ENCODE assay signal across 1 cellular context in the genomic region with DNA sequence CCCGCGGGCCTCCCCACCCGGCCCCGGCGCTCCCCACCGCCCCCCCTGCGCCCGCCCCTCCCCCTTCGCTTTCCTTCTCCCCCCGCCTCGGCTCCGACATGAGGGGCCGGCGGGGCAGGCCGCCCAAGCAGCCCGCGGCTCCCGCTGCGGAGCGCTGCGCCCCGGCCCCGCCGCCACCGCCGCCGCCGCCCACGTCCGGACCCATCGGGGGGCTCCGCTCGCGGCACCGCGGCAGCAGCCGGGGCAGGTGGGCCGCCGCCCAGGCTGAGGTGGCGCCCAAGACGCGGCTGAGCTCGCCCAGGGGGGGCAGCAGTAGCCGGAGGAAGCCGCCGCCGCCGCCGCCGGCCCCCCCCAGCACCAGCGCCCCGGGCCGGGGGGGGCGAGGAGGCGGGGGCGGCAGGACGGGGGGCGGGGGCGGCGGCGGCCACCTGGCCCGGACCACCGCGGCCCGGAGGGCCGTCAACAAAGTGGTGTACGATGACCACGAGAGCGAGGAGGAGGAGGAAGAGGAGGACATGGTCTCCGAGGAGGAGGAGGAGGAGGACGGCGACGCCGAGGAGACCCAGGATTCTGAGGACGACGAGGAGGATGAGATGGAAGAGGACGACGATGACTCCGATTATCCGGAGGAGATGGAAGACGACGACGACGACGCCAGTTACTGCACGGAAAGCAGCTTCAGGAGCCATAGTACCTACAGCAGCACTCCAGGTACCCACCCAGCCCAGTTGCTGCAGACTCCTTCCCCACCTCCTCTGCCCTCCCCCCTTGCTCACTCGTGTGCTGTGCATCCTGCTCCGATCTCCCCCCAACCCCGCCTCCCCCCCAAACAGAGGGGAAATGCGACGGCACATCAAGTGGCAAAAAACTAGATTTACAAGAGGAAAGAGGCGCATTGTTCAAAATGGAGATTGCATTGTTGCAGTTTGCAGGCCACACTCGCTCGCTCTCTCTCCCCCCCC.
TF ChIP-seq lines count a peak whose summit lies in the region.

No MANE protein-coding gene starts in this region.

TF ChIP-seq in GM12878, 131 proteins besides CTCF, POLR2A, EP300 and RAD21 (continued from another document):
- TF ChIP-seq MTA2 (IDR thresholded peaks at IDR 0.05; ENCODE audit: low read depth) (0 out of 2 replicates have a peak, but pooled peaks have one; percentile 34), IKZF1 (conservative IDR thresholded peaks at IDR 0.05) (peak; percentile 25), EGR1 (IDR thresholded peaks at IDR 0.05; ENCODE audit: borderline replicate concordance in 1 of 2, low read depth in 2 of 2, low read length in 2 of 2) (peak in 1 of 2 experiments; percentile 73; a peak in 2 of 3 replicates), POLR2AphosphoS5 (IDR thresholded peaks at IDR 0.05; ENCODE audit: low read length) (peak; percentile 43; the same call in 1 of the 2 replicates), SMAD5 (IDR thresholded peaks at IDR 0.05; ENCODE audit: low read depth) (peak; percentile 59; the same call in 1 of the 2 replicates)
- TF ChIP-seq, protein P1, sequence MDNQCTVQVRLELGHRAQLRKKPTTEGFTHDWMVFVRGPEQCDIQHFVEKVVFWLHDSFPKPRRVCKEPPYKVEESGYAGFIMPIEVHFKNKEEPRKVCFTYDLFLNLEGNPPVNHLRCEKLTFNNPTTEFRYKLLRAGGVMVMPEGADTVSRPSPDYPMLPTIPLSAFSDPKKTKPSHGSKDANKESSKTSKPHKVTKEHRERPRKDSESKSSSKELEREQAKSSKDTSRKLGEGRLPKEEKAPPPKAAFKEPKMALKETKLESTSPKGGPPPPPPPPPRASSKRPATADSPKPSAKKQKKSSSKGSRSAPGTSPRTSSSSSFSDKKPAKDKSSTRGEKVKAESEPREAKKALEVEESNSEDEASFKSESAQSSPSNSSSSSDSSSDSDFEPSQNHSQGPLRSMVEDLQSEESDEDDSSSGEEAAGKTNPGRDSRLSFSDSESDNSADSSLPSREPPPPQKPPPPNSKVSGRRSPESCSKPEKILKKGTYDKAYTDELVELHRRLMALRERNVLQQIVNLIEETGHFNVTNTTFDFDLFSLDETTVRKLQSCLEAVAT (IDR thresholded peaks at IDR 0.05), result peak; percentile 53
